ENCODE assay signal across 1 cellular context in the genomic region with DNA sequence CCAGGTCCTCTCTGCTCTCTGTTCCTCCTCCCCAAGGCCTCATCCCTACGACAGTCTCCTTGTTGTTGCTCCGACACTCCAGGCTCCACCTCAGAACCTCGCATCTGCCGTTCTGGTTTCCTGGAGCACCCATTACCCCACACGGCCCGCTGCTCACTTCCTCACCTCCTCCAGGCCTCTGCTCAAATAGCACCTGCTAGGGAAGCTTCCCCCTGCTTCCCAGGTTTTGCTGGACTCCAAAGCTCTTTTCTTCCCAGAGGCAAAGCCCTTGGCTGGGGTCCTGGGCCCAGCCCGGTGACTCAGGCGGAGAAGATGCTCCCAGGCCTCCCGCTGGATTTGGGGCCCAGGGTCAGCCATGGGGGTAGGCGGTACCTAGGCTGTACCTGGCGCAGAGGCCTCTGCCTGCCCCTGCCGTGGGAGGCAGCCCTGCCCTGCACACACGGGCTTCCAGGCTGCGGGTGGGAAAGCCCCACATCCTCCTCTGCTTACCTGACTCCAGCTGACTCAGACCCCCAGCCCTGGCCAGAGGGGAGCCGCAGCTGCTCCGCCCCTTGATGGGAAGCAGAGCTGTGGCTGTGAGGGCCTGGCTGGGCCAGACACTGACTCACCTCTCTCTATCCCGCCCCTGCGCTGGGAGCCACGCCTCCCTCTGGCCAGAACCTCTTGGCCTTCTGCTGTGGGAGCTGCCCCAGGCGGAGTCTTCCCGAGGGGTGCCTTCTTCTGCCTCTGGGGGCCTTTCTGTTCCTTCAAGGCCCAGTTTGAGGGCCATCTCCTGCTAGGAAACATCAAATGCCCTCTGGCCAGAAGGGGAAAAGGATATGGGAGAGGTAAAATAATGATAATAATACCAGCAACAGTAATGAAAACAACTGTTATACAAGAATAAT.
TF ChIP-seq lines count a peak whose summit lies in the region.

No MANE protein-coding gene starts in this region.

TF ChIP-seq in HEK293, 187 proteins besides CTCF, POLR2A, EP300 and RAD21 (continued from another document and continues in another):
- TF ChIP-seq PRDM10 (tag by site-specific recombination; IDR thresholded peaks at IDR 0.05) (0 out of 2 replicates have a peak, but pooled peaks have one; percentile 12), ZNF335 (tag by site-specific recombination; conservative IDR thresholded peaks at IDR 0.05) (peak; percentile 76), PRDM2 (tag by site-specific recombination; IDR thresholded peaks at IDR 0.05; ENCODE audit: borderline replicate concordance) (no peak), ZNF354C (tag by site-specific recombination; IDR thresholded peaks at IDR 0.05; ENCODE audit: borderline replicate concordance, low read depth) (no peak), ZNF585B (tag by site-specific recombination; IDR thresholded peaks at IDR 0.05) (no peak), ZNF521 (tag by site-specific recombination; IDR thresholded peaks at IDR 0.05) (no peak), MYNN (tag by site-specific recombination; IDR thresholded peaks at IDR 0.05; ENCODE audit: borderline replicate concordance) (no peak), ZNF704 (tag by site-specific recombination; IDR thresholded peaks at IDR 0.05) (no peak), ZBTB8A (tag by site-specific recombination; IDR thresholded peaks at IDR 0.05) (no peak), ZNF549 (tag by site-specific recombination; IDR thresholded peaks at IDR 0.05) (no peak), ZNF169 (tag by site-specific recombination; IDR thresholded peaks at IDR 0.05) (no peak), ZNF830 (tag by site-specific recombination; IDR thresholded peaks at IDR 0.05; ENCODE audit: low read depth) (no peak), ZNF121 (tag by site-specific recombination; IDR thresholded peaks at IDR 0.05) (no peak), GFI1B (tag by site-specific recombination; IDR thresholded peaks at IDR 0.05) (no peak), PRDM1 (tag by site-specific recombination; IDR thresholded peaks at IDR 0.05) (no peak), TRIM28 (IDR thresholded peaks at IDR 0.05; ENCODE audit: borderline replicate concordance, low read length) (no peak), ZNF548 (tag by site-specific recombination; IDR thresholded peaks at IDR 0.05) (no peak), ZNF529 (tag by site-specific recombination; IDR thresholded peaks at IDR 0.05; ENCODE audit: insufficient replicate concordance) (no peak), ZBTB26 (tag by site-specific recombination; optimal IDR thresholded peaks at IDR 0.05) (no peak), ZEB2 (tag by site-specific recombination; IDR thresholded peaks at IDR 0.05) (no peak), ZNF837 (tag by site-specific recombination; IDR thresholded peaks at IDR 0.05) (no peak), ZNF777 (tag by site-specific recombination; IDR thresholded peaks at IDR 0.05; ENCODE audit: borderline replicate concordance) (no peak), ZNF19 (tag by site-specific recombination; IDR thresholded peaks at IDR 0.05; ENCODE audit: low read depth) (no peak), ZNF2 (tag by site-specific recombination; IDR thresholded peaks at IDR 0.05) (no peak), SP2 (tag by site-specific recombination; IDR thresholded peaks at IDR 0.05) (peak; percentile 52), ZNF791 (tag by site-specific recombination; IDR thresholded peaks at IDR 0.05) (no peak)
- TF ChIP-seq, protein P1, sequence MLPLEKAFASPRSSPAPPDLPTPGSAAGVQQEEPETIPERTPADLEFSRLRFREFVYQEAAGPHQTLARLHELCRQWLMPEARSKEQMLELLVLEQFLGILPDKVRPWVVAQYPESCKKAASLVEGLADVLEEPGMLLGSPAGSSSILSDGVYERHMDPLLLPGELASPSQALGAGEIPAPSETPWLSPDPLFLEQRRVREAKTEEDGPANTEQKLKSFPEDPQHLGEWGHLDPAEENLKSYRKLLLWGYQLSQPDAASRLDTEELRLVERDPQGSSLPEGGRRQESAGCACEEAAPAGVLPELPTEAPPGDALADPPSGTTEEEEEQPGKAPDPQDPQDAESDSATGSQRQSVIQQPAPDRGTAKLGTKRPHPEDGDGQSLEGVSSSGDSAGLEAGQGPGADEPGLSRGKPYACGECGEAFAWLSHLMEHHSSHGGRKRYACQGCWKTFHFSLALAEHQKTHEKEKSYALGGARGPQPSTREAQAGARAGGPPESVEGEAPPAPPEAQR (tag by site-specific recombination; IDR thresholded peaks at IDR 0.05) = no peak
- TF ChIP-seq, protein P2, sequence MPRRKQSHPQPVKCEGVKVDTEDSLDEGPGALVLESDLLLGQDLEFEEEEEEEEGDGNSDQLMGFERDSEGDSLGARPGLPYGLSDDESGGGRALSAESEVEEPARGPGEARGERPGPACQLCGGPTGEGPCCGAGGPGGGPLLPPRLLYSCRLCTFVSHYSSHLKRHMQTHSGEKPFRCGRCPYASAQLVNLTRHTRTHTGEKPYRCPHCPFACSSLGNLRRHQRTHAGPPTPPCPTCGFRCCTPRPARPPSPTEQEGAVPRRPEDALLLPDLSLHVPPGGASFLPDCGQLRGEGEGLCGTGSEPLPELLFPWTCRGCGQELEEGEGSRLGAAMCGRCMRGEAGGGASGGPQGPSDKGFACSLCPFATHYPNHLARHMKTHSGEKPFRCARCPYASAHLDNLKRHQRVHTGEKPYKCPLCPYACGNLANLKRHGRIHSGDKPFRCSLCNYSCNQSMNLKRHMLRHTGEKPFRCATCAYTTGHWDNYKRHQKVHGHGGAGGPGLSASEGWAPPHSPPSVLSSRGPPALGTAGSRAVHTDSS (tag by site-specific recombination; IDR thresholded peaks at IDR 0.05) = no peak
- TF ChIP-seq, protein P3, sequence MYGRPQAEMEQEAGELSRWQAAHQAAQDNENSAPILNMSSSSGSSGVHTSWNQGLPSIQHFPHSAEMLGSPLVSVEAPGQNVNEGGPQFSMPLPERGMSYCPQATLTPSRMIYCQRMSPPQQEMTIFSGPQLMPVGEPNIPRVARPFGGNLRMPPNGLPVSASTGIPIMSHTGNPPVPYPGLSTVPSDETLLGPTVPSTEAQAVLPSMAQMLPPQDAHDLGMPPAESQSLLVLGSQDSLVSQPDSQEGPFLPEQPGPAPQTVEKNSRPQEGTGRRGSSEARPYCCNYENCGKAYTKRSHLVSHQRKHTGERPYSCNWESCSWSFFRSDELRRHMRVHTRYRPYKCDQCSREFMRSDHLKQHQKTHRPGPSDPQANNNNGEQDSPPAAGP (tag by site-specific recombination; IDR thresholded peaks at IDR 0.05) = 0 out of 2 replicates have a peak, but pooled peaks have one; percentile 35
- TF ChIP-seq, protein P4, sequence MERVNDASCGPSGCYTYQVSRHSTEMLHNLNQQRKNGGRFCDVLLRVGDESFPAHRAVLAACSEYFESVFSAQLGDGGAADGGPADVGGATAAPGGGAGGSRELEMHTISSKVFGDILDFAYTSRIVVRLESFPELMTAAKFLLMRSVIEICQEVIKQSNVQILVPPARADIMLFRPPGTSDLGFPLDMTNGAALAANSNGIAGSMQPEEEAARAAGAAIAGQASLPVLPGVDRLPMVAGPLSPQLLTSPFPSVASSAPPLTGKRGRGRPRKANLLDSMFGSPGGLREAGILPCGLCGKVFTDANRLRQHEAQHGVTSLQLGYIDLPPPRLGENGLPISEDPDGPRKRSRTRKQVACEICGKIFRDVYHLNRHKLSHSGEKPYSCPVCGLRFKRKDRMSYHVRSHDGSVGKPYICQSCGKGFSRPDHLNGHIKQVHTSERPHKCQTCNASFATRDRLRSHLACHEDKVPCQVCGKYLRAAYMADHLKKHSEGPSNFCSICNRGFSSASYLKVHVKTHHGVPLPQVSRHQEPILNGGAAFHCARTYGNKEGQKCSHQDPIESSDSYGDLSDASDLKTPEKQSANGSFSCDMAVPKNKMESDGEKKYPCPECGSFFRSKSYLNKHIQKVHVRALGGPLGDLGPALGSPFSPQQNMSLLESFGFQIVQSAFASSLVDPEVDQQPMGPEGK (tag by site-specific recombination; IDR thresholded peaks at IDR 0.05) = 0 out of 2 replicates have a peak, but pooled peaks have one; percentile 35
- TF ChIP-seq, protein P5, sequence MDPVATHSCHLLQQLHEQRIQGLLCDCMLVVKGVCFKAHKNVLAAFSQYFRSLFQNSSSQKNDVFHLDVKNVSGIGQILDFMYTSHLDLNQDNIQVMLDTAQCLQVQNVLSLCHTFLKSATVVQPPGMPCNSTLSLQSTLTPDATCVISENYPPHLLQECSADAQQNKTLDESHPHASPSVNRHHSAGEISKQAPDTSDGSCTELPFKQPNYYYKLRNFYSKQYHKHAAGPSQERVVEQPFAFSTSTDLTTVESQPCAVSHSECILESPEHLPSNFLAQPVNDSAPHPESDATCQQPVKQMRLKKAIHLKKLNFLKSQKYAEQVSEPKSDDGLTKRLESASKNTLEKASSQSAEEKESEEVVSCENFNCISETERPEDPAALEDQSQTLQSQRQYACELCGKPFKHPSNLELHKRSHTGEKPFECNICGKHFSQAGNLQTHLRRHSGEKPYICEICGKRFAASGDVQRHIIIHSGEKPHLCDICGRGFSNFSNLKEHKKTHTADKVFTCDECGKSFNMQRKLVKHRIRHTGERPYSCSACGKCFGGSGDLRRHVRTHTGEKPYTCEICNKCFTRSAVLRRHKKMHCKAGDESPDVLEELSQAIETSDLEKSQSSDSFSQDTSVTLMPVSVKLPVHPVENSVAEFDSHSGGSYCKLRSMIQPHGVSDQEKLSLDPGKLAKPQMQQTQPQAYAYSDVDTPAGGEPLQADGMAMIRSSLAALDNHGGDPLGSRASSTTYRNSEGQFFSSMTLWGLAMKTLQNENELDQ (tag by site-specific recombination; IDR thresholded peaks at IDR 0.05; ENCODE audit: low read depth) = no peak
